41 cellular contexts compared by ENCODE assay signal in genomic region chr16:57951204-57951960, GRCh38. TPM values are rescaled to one million over a fixed set of nuclear protein-coding genes. Genes with fewer than 3 reads are reported as not detected.
"Had no signal": no experiment of that assay in that cellular context is flagged by ENCODE, and none has a peak within 500 bp of the region (broad histone marks: within the 10 kb centered on the region; RNA-seq: fewer than 3 reads in every experiment).

No MANE protein-coding gene starts in this region.

- H3K4me1 ChIP-seq: adrenal gland, breast epithelium had no signal

- ATAC-seq: activated CD8-positive, alpha-beta T cell treated with anti-CD3 and anti-CD28 coated beads for 36 hours; activated naive CD4-positive, alpha-beta T cell treated with anti-CD3 and anti-CD28 coated beads, Interleukin-2, amount 50 U/mL, for 72 hours; activated T-cell treated with anti-CD3 and anti-CD28 coated beads, Interleukin-2, amount 50 U/mL, for 4 hours; activated T-cell treated with anti-CD3 and anti-CD28 coated beads, Interleukin-2, amount 50 U/mL, for 72 hours; activated T-helper 17 cell treated with anti-CD3 and anti-CD28 coated beads, Interleukin-2, amount 50 U/mL, for 72 hours; body of pancreas had no signal

- DNase-seq: activated B cell treated with CpG ODN at 0.5 μM for 24 hours; activated CD4-positive, alpha-beta memory T cell treated with anti-CD3 and anti-CD28 coated beads for 36 hours; activated CD4-positive, alpha-beta T cell treated with anti-CD3 and anti-CD28 coated beads for 4 hours; activated CD4-positive, alpha-beta T cell treated with anti-CD3 and anti-CD28 coated beads, Interleukin-2, amount 10 ng/mL, durations not matched to agents 24 days and 14 days; activated CD4-positive, alpha-beta T cell treated with anti-CD3 and anti-CD28 coated beads, Interleukin-2, amount 50 U/mL, for 1 hour; activated CD4-positive, alpha-beta T cell treated with anti-CD3 and anti-CD28 coated beads, Interleukin-2, amount 50 U/mL, for 4 hours; activated CD4-positive, CD25-positive, alpha-beta regulatory T cell treated with anti-CD3 and anti-CD28 coated beads, Interleukin-2, amount 50 U/mL, for 72 hours; activated CD8-positive, alpha-beta memory T cell treated with anti-CD3 and anti-CD28 coated beads, Interleukin-2, amount 50 U/mL, for 4 hours; activated CD8-positive, alpha-beta T cell treated with anti-CD3 and anti-CD28 coated beads for 36 hours; activated effector memory CD4-positive, alpha-beta T cell treated with anti-CD3 and anti-CD28 coated beads, Interleukin-2, amount 50 U/mL, for 16 hours; activated gamma-delta T cell treated with Interleukin-2 at 50 U/mL for 16 hours; activated naive CD4-positive, alpha-beta T cell; activated naive CD4-positive, alpha-beta T cell treated with anti-CD3 and anti-CD28 coated beads for 36 hours; activated naive CD4-positive, alpha-beta T cell treated with anti-CD3 and anti-CD28 coated beads, Interleukin-2, amount 50 U/mL, for 16 hours; activated naive CD8-positive, alpha-beta T cell treated with anti-CD3 and anti-CD28 coated beads for 36 hours; activated T-cell treated with anti-CD3 and anti-CD28 coated beads for 4 hours; activated T-cell treated with anti-CD3 and anti-CD28 coated beads, Interleukin-2, amount 50 U/mL, for 1 hour; activated T-cell treated with anti-CD3 and anti-CD28 coated beads, Interleukin-2, amount 50 U/mL, for 4 hours; activated T-cell treated with anti-CD3 and anti-CD28 coated beads, Interleukin-2, amount 50 U/mL, for 72 hours; adrenal gland; amniotic stem cell; aorta; body of pancreas; brain microvascular endothelial cell; caudate nucleus; cerebellar nuclear complex; T-helper 2 cell; T-helper 9 cell had no signal

- H3K4me3 ChIP-seq: adrenal gland, body of pancreas, breast epithelium, cardiac muscle cell had no signal

- H3K9me3 ChIP-seq: adrenal gland, body of pancreas, breast epithelium had no signal

- H3K27ac Mint-ChIP-seq: activated B cell treated with CpG ODN at 0.5 μM for 24 hours; activated CD4-positive, alpha-beta memory T cell treated with anti-CD3 and anti-CD28 coated beads for 36 hours; activated CD4-positive, alpha-beta T cell treated with anti-CD3 and anti-CD28 coated beads, Interleukin-2, amount 10 ng/mL, durations not matched to agents 24 days and 14 days; activated CD8-positive, alpha-beta T cell treated with anti-CD3 and anti-CD28 coated beads for 36 hours; activated naive CD4-positive, alpha-beta T cell treated with anti-CD3 and anti-CD28 coated beads for 36 hours; activated naive CD4-positive, alpha-beta T cell treated with anti-CD3 and anti-CD28 coated beads, Interleukin-2, amount 50 U/mL, for 72 hours; activated naive CD8-positive, alpha-beta T cell treated with anti-CD3 and anti-CD28 coated beads for 36 hours; activated T-cell treated with anti-CD3 and anti-CD28 coated beads, Interleukin-2, amount 50 U/mL, for 72 hours; activated T-helper 1 cell treated with anti-CD3 and anti-CD28 coated beads, Interleukin-12 subunit alpha, Interleukin-12 subunit beta, Interleukin-2, Interleukin-4 antibody, amounts not matched to agents 30 ng/mL and 10 ng/mL and 1 ng/mL, durations not matched to agents 14 hours and 24 hours and 36 hours; activated T-helper 17 cell treated with anti-CD3 and anti-CD28 coated beads, Interleukin-2, amount 50 U/mL, for 72 hours; T-helper 1 cell treated with Interleukin-12 subunit alpha and Interleukin-12 subunit beta and Interleukin-4 antibody, amounts not matched to agents 30 μg/mL and 1 μg/mL, for 36 hours; T-helper 2 cell treated with Interferon-gamma antibody and Interleukin-4, amounts not matched to agents 5 μg/mL and 100 μg/mL, for 36 hours had no signal

- H3K4me3 Mint-ChIP-seq: activated B cell treated with CpG ODN at 0.5 μM for 24 hours; activated CD4-positive, alpha-beta memory T cell treated with anti-CD3 and anti-CD28 coated beads for 36 hours; activated CD4-positive, alpha-beta T cell treated with anti-CD3 and anti-CD28 coated beads, Interleukin-2, amount 10 ng/mL, durations not matched to agents 24 days and 14 days; activated CD8-positive, alpha-beta T cell treated with anti-CD3 and anti-CD28 coated beads for 36 hours; activated naive CD4-positive, alpha-beta T cell treated with anti-CD3 and anti-CD28 coated beads for 36 hours; activated naive CD8-positive, alpha-beta T cell treated with anti-CD3 and anti-CD28 coated beads for 36 hours; activated T-cell treated with anti-CD3 and anti-CD28 coated beads, Interleukin-2, amount 50 U/mL, for 4 hours; activated T-cell treated with anti-CD3 and anti-CD28 coated beads, Interleukin-2, amount 50 U/mL, for 72 hours; activated T-helper 1 cell treated with anti-CD3 and anti-CD28 coated beads, Interleukin-12 subunit alpha, Interleukin-12 subunit beta, Interleukin-2, Interleukin-4 antibody, amounts not matched to agents 30 ng/mL and 10 ng/mL and 1 ng/mL, durations not matched to agents 14 hours and 24 hours and 36 hours; activated T-helper 17 cell treated with anti-CD3 and anti-CD28 coated beads, Interleukin-2, amount 50 U/mL, for 72 hours; central memory CD8-positive, alpha-beta T cell; T-helper 1 cell treated with Interleukin-12 subunit alpha and Interleukin-12 subunit beta and Interleukin-4 antibody, amounts not matched to agents 30 μg/mL and 1 μg/mL, for 36 hours; T-helper 2 cell treated with Interferon-gamma antibody and Interleukin-4, amounts not matched to agents 5 μg/mL and 100 μg/mL, for 36 hours had no signal

- H3K9me3 Mint-ChIP-seq: activated CD4-positive, alpha-beta memory T cell treated with anti-CD3 and anti-CD28 coated beads for 36 hours; activated CD4-positive, alpha-beta T cell treated with anti-CD3 and anti-CD28 coated beads, Interleukin-2, amount 10 ng/mL, durations not matched to agents 24 days and 14 days; activated CD8-positive, alpha-beta T cell treated with anti-CD3 and anti-CD28 coated beads for 36 hours; activated naive CD4-positive, alpha-beta T cell treated with anti-CD3 and anti-CD28 coated beads for 36 hours; activated naive CD4-positive, alpha-beta T cell treated with anti-CD3 and anti-CD28 coated beads, Interleukin-2, amount 50 U/mL, for 72 hours; activated naive CD8-positive, alpha-beta T cell treated with anti-CD3 and anti-CD28 coated beads for 36 hours; activated T-cell treated with anti-CD3 and anti-CD28 coated beads, Interleukin-2, amount 50 U/mL, for 4 hours; activated T-cell treated with anti-CD3 and anti-CD28 coated beads, Interleukin-2, amount 50 U/mL, for 72 hours; activated T-helper 1 cell treated with anti-CD3 and anti-CD28 coated beads, Interleukin-12 subunit alpha, Interleukin-12 subunit beta, Interleukin-2, Interleukin-4 antibody, amounts not matched to agents 30 ng/mL and 10 ng/mL and 1 ng/mL, durations not matched to agents 14 hours and 24 hours and 36 hours; activated T-helper 17 cell treated with anti-CD3 and anti-CD28 coated beads, Interleukin-2, amount 50 U/mL, for 72 hours; central memory CD8-positive, alpha-beta T cell; T-helper 1 cell treated with Interleukin-12 subunit alpha and Interleukin-12 subunit beta and Interleukin-4 antibody, amounts not matched to agents 30 μg/mL and 1 μg/mL, for 36 hours; T-helper 2 cell treated with Interferon-gamma antibody and Interleukin-4, amounts not matched to agents 5 μg/mL and 100 μg/mL, for 36 hours had no signal

- FAIRE-seq: astrocyte, TTC549 had no signal

- H3K27ac ChIP-seq: adrenal gland, body of pancreas, brain microvascular endothelial cell, breast epithelium, cardiac muscle cell, VCaP had no signal

- H3K27me3 ChIP-seq: adrenal gland, body of pancreas, brain microvascular endothelial cell, breast epithelium, cardiac muscle cell had no signal

- H3K4me1 Mint-ChIP-seq: activated B cell treated with CpG ODN at 0.5 μM for 24 hours; activated CD4-positive, alpha-beta T cell treated with anti-CD3 and anti-CD28 coated beads, Interleukin-2, amount 10 ng/mL, durations not matched to agents 24 days and 14 days; activated naive CD8-positive, alpha-beta T cell treated with anti-CD3 and anti-CD28 coated beads for 36 hours; activated T-helper 17 cell treated with anti-CD3 and anti-CD28 coated beads, Interleukin-2, amount 50 U/mL, for 72 hours; central memory CD8-positive, alpha-beta T cell had no signal

- H3K27me3 Mint-ChIP-seq: activated CD4-positive, alpha-beta memory T cell treated with anti-CD3 and anti-CD28 coated beads for 36 hours; activated CD4-positive, alpha-beta T cell treated with anti-CD3 and anti-CD28 coated beads, Interleukin-2, amount 10 ng/mL, durations not matched to agents 24 days and 14 days; activated CD8-positive, alpha-beta T cell treated with anti-CD3 and anti-CD28 coated beads for 36 hours; activated T-helper 17 cell treated with anti-CD3 and anti-CD28 coated beads, Interleukin-2, amount 50 U/mL, for 72 hours had no signal

- H3K36me3 Mint-ChIP-seq: activated CD4-positive, alpha-beta memory T cell treated with anti-CD3 and anti-CD28 coated beads for 36 hours; activated naive CD4-positive, alpha-beta T cell treated with anti-CD3 and anti-CD28 coated beads, Interleukin-2, amount 50 U/mL, for 72 hours; activated naive CD8-positive, alpha-beta T cell treated with anti-CD3 and anti-CD28 coated beads for 36 hours had no signal

- H3K36me3 ChIP-seq: adrenal gland, brain microvascular endothelial cell, breast epithelium, cardiac muscle cell had no signal

RNA-seq across cellular contexts. Expression of gene CNGB1, which starts 19.5 kb away (rescaled TPM):
- total RNA-seq: activated B cell treated with CpG ODN at 0.5 μM for 24 hours; activated CD4-positive, alpha-beta memory T cell treated with anti-CD3 and anti-CD28 coated beads for 36 hours; activated CD4-positive, alpha-beta T cell treated with anti-CD3 and anti-CD28 coated beads, Interleukin-2, amount 10 ng/mL, durations not matched to agents 24 days and 14 days; activated CD8-positive, alpha-beta memory T cell treated with anti-CD3 and anti-CD28 coated beads for 36 hours; activated CD8-positive, alpha-beta T cell treated with anti-CD3 and anti-CD28 coated beads for 36 hours; activated naive CD4-positive, alpha-beta T cell treated with anti-CD3 and anti-CD28 coated beads for 36 hours; activated naive CD8-positive, alpha-beta T cell treated with anti-CD3 and anti-CD28 coated beads for 36 hours; activated T-cell treated with anti-CD3 and anti-CD28 coated beads, Interleukin-2, amount 50 U/mL, for 4 hours; activated T-cell treated with anti-CD3 and anti-CD28 coated beads, Interleukin-2, amount 50 U/mL, for 72 hours; activated T-helper 1 cell treated with anti-CD3 and anti-CD28 coated beads, Interleukin-12 subunit alpha, Interleukin-12 subunit beta, Interleukin-2, Interleukin-4 antibody, amounts not matched to agents 30 ng/mL and 10 ng/mL and 1 ng/mL, durations not matched to agents 14 hours and 24 hours and 36 hours; activated T-helper 17 cell treated with anti-CD3 and anti-CD28 coated beads, Interleukin-2, amount 50 U/mL, for 72 hours; aorta; astrocyte; body of pancreas; breast epithelium; cardiac muscle cell; chondrocyte had no signal
- polyA plus RNA-seq: aorta, cardiac muscle cell had no signal
